7 cellular contexts compared by ENCODE assay signal in genomic region chr3:103067963-103068362, GRCh38.
"Had no signal": no experiment of that assay in that cellular context is flagged by ENCODE, and none has a peak within 500 bp of the region (broad histone marks: within the 10 kb centered on the region; RNA-seq: fewer than 3 reads in every experiment).

No MANE protein-coding gene starts in this region.

- DNase-seq: GDM1, GF-D8 had no signal

- ATAC-seq: GM12878 had no signal

- FAIRE-seq: GM12878, GM12891, GM12892, GM18507, GM19239 had no signal

- H3K4me3 ChIP-seq: GM12878 had no signal
